Comparison of ENCODE assay signal across 12 cellular contexts in genomic region chr11:64784813-64785581, GRCh38.
"Had no signal": no experiment of that assay in that cellular context is flagged by ENCODE, and none has a peak within 500 bp of the region (broad histone marks: within the 10 kb centered on the region; RNA-seq: fewer than 3 reads in every experiment).

No MANE protein-coding gene starts in this region.

- H3K36me3 ChIP-seq: breast epithelium had no signal

- H3K9me3 ChIP-seq: breast epithelium, esophagus squamous epithelium, upper lobe of left lung had no signal

- H3K36me3 Mint-ChIP-seq: activated naive CD8-positive, alpha-beta T cell treated with anti-CD3 and anti-CD28 coated beads for 36 hours had no signal

- DNase-seq: activated CD4-positive, alpha-beta T cell treated with anti-CD3 and anti-CD28 coated beads, Interleukin-2, amount 50 U/mL, for 48 hours; activated naive CD8-positive, alpha-beta T cell treated with anti-CD3 and anti-CD28 coated beads for 36 hours; esophagus squamous epithelium; foreskin fibroblast; glutamatergic neuron; nephron progenitor cell; stimulated activated CD4-positive, alpha-beta T cell treated with anti-CD3 and anti-CD28 coated beads, Interleukin-12 subunit alpha, Interleukin-12 subunit beta, amount 100 ng/mL, for 4 hours; stimulated activated CD4-positive, alpha-beta T cell treated with anti-CD3 and anti-CD28 coated beads, Interleukin-2, amount 100 ng/mL, for 48 hours; stimulated activated naive CD8-positive, alpha-beta T cell treated with anti-CD3 and anti-CD28 coated beads, Interleukin-15, Interleukin-2, amounts not matched to agents 100 U/mL and 50 U/mL, for 24 hours; upper lobe of left lung had no signal

- H3K4me3 ChIP-seq: breast epithelium, esophagus squamous epithelium, upper lobe of left lung had no signal

- H3K4me1 ChIP-seq: breast epithelium had no signal

- H3K27me3 ChIP-seq: breast epithelium, esophagus squamous epithelium, upper lobe of left lung had no signal

- H3K4me3 Mint-ChIP-seq: activated naive CD8-positive, alpha-beta T cell treated with anti-CD3 and anti-CD28 coated beads for 36 hours; nephron progenitor cell had no signal

- H3K27me3 Mint-ChIP-seq: activated naive CD8-positive, alpha-beta T cell treated with anti-CD3 and anti-CD28 coated beads for 36 hours had no signal

- ATAC-seq: SK-N-SH treated with all-trans-retinoic acid at 6 μM for 48 hours; stimulated activated naive CD8-positive, alpha-beta T cell treated with anti-CD3 and anti-CD28 coated beads, Interleukin-15, Interleukin-2, amounts not matched to agents 100 U/mL and 50 U/mL, for 24 hours had no signal

- H3K9me3 Mint-ChIP-seq: activated naive CD8-positive, alpha-beta T cell treated with anti-CD3 and anti-CD28 coated beads for 36 hours; nephron progenitor cell had no signal

- H3K27ac ChIP-seq: breast epithelium, esophagus squamous epithelium, upper lobe of left lung had no signal

- H3K27ac Mint-ChIP-seq: activated naive CD8-positive, alpha-beta T cell treated with anti-CD3 and anti-CD28 coated beads for 36 hours; nephron progenitor cell had no signal
